Comparison of ENCODE assay signal across 8 cellular contexts in the genomic region with DNA sequence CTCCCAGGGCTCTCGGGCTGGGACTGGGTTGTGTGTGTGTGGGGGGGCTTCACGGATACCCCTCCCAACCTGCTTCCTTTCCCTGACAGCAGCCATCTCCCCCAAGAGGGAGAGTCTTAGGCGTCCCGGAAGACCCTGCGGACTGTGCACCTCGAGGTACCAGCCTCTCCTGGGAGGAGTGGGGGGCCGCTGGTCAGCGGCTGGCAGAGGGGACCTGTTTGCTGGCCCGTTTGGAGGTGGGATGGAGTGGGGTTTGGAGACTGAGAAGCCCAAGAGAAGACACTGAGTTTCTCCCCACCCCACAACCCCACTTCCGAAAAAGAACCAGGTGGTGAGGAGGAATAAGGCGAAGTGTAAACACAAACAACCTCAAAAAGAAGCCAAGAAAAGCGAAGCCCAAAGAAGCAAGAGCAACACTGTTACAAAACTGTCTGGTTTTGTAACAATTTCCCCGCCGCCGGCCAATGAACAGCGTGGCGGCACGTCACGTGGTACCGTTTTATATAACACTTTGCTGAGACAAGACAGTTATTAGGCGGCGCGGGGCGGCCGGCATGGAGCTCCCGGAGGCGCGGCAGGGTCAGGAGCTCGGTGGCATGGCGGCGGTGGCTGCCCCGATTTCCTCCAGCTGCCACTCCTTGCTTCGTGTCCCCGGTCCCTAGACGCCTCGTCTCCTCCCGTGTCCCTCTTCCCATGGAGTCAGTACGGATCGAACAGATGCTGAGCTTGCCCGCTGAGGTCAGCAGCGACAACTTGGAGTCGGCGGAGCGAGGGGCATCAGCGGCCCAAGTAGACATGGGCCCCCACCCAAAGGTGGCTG. TPM values are rescaled to one million over a fixed set of nuclear protein-coding genes. Genes with fewer than 3 reads are reported as not detected.
DNase-seq lines count a peak whose midpoint lies in the region; ATAC-seq and TF ChIP-seq lines count a peak whose summit lies in the region.

A gene (plus strand): TSS at position 531 of the 820 bp plus-strand sequence. CDS start 163 bp downstream, at position 694.

- no peaks in the 10 kb centered on the region for H3K36me3 Mint-ChIP-seq in activated naive CD8-positive, alpha-beta T cell treated with anti-CD3 and anti-CD28 coated beads, Interleukin-2, amount 10 ng/mL, durations not matched to agents 7 days and 5 days

- H3K27me3 ChIP-seq in A673 (replicated peaks; ENCODE audit: insufficient read depth, low read depth, low read length, poor library complexity) (peaks cover 76% of the 10 kb centered on the region), parathyroid adenoma (ENCODE audit: control insufficient read depth, insufficient read depth, low read length) (no peaks in the 10 kb centered on the region), transverse colon (peaks cover 9% of the 10 kb centered on the region)

- peak; percentile 30 for ATAC-seq in activated naive CD8-positive, alpha-beta T cell treated with anti-CD3 and anti-CD28 coated beads, Interleukin-2, amount 10 ng/mL, durations not matched to agents 7 days and 5 days (ENCODE audit: low read depth)
- ATAC-seq in Right ventricle myocardium superior (ENCODE audit: poor library complexity), result peak; percentile 82
- ATAC-seq in GM21825 (IDR thresholded peaks at IDR 0.05; ENCODE audit: unreplicated experiment), result no peak

- H3K4me1 ChIP-seq in A673 (ENCODE audit: insufficient read depth, low read length, poor library complexity, severe bottlenecking) (no peaks in the 10 kb centered on the region), parathyroid adenoma (no peaks in the 10 kb centered on the region), transverse colon (peaks cover 0 to 19% (median 5%) of the 10 kb centered on the region in 4 donors)

- H3K4me3 Mint-ChIP-seq in activated naive CD8-positive, alpha-beta T cell treated with anti-CD3 and anti-CD28 coated beads, Interleukin-2, amount 10 ng/mL, durations not matched to agents 7 days and 5 days, result peak within 1 kb of the TSS; percentile 86

- peak within 1 kb of the TSS; percentile 79 for H2AFZ ChIP-seq in parathyroid adenoma

- no peaks in the 10 kb centered on the region for H3K79me2 ChIP-seq in parathyroid adenoma

- H3K27ac ChIP-seq in A673 (ENCODE audit: low read depth, low read length, poor library complexity, severe bottlenecking) (no peak within 1 kb of the TSS), parathyroid adenoma (no peak within 1 kb of the TSS), transverse colon (peak within 1 kb of the TSS; percentile 86 to 92 (median 88))

- POLR2A ChIA-PET in A673 (lab: Charles Lee; ENCODE audit: low non-redundant PET) (no interaction called here), HEK293T (lab: Yijun Ruan, JAX) (interaction anchor here (1.4 kb wide), 1 partner anchor 9 kb away, joined by 5 read pairs; no protein-coding TSS in a partner anchor)
- POLR2A ChIA-PET in activated naive CD8-positive, alpha-beta T cell treated with anti-CD3 and anti-CD28 coated beads, Interleukin-2, amount 10 ng/mL, durations not matched to agents 7 days and 5 days (lab: Charles Lee), result interaction anchor here (1.2 kb wide), 1 partner anchor 31 kb away, joined by 3 read pairs; no protein-coding TSS in a partner anchor

- H3K36me3 ChIP-seq in A673 (ENCODE audit: insufficient read depth, low read length, poor library complexity, severe bottlenecking) (no peaks in the 10 kb centered on the region), parathyroid adenoma (ENCODE audit: control insufficient read depth, insufficient read depth, low read length) (no peaks in the 10 kb centered on the region), transverse colon (no peaks in the 10 kb centered on the region)

- H3K4me2 ChIP-seq in parathyroid adenoma (ENCODE audit: low read length), result peak within 1 kb of the TSS; percentile 68

- no peak for TF ChIP-seq CTCF in A673 (conservative IDR thresholded peaks at IDR 0.05; ENCODE audit: low read depth, low read length)
- no peak for TF ChIP-seq CTCF in parathyroid adenoma (IDR thresholded peaks at IDR 0.05)
- TF ChIP-seq CTCF in transverse colon (IDR thresholded peaks at IDR 0.05), result no peak

- WGBS in transverse colon (ENCODE audit: low coverage in 1 of 2), 2 donors, result 0 to 60% methylated on average over 2 to 45 of the region's 45 CpGs

- in situ Hi-C loops in SK-MEL-5 (cut with HindIII; ENCODE audit: low pct_unique_long_range_greater_than_20kb, low sequenced_read_pairs), result no loop called here
- in situ Hi-C loops in transverse colon (cut with MboI; ENCODE audit: low pct_ligation_motif_present in 1 of 4, low pct_unique_long_range_greater_than_20kb in 1 of 4, low sequenced_read_pairs in 3 of 4), result no loop called here

- TF ChIP-seq EP300 in transverse colon (IDR thresholded peaks at IDR 0.05; ENCODE audit: low read depth), result no peak

- no peak within 1 kb of the TSS for H3K9ac ChIP-seq in parathyroid adenoma

- intact Hi-C loops in A673 (cut with micrococcal nuclease; ENCODE audit: unreplicated experiment), result no loop called here
- intact Hi-C loops in Right ventricle myocardium superior (cut with DNase I), result no loop called here
- intact Hi-C loops in transverse colon (cut with DNase I; ENCODE audit: low total_unique reads), result loop anchor here (10.0 kb wide), 1 partner anchor 129 kb away; no protein-coding TSS in a partner anchor

- peaks cover 25% of the 10 kb centered on the region for H3K27me3 Mint-ChIP-seq in activated naive CD8-positive, alpha-beta T cell treated with anti-CD3 and anti-CD28 coated beads, Interleukin-2, amount 10 ng/mL, durations not matched to agents 7 days and 5 days

- no peaks in the 10 kb centered on the region for H3K9me3 Mint-ChIP-seq in activated naive CD8-positive, alpha-beta T cell treated with anti-CD3 and anti-CD28 coated beads, Interleukin-2, amount 10 ng/mL, durations not matched to agents 7 days and 5 days

- peak within 1 kb of the TSS; percentile 84 for H3K27ac Mint-ChIP-seq in activated naive CD8-positive, alpha-beta T cell treated with anti-CD3 and anti-CD28 coated beads, Interleukin-2, amount 10 ng/mL, durations not matched to agents 7 days and 5 days

- H3K9me3 ChIP-seq in A673 (ENCODE audit: low read depth, low read length, poor library complexity, severe bottlenecking) (no peaks in the 10 kb centered on the region), parathyroid adenoma (ENCODE audit: control insufficient read depth, low read length) (no peaks in the 10 kb centered on the region), transverse colon (no peaks in the 10 kb centered on the region)

- CTCF ChIA-PET in A673 (lab: Charles Lee) (interaction anchor here (1.0 kb wide), 1 partner anchor 31 kb away, joined by 3 read pairs; no protein-coding TSS in a partner anchor), HEK293T (lab: Yijun Ruan, JAX) (no interaction called here)

- TF ChIP-seq POLR2A in transverse colon (IDR thresholded peaks at IDR 0.05), result peak; percentile 83

- DNase-seq in A673 (ENCODE audit: low spot score) (peak; percentile 40), HEK293T (ENCODE audit: extremely low spot score) (no peak), SK-MEL-5 (ENCODE audit: low read depth, low spot score) (peak; percentile 25), Right ventricle myocardium superior (peak; percentile 86), transverse colon (peak; percentile 79)
- DNase-seq in activated naive CD8-positive, alpha-beta T cell treated with anti-CD3 and anti-CD28 coated beads, Interleukin-2, amount 10 ng/mL, durations not matched to agents 7 days and 5 days, result peak; percentile 23

- no TSS peak for BruUV-seq in A673 (replicated peaks; lab: Mats Ljungman, UMichigan)

- H3K4me1 Mint-ChIP-seq in activated naive CD8-positive, alpha-beta T cell treated with anti-CD3 and anti-CD28 coated beads, Interleukin-2, amount 10 ng/mL, durations not matched to agents 7 days and 5 days, result peaks cover 6% of the 10 kb centered on the region

- peak within 1 kb of the TSS; percentile 23 for H3K4me3 ChIP-seq in A673 (ENCODE audit: low read depth, low read length, poor library complexity, severe bottlenecking)
- peak within 1 kb of the TSS; percentile 53 for H3K4me3 ChIP-seq in parathyroid adenoma (ENCODE audit: low read depth, low read length)
- peak within 1 kb of the TSS; percentile 38 to 66 (median 46) for H3K4me3 ChIP-seq in transverse colon

TF ChIP-seq in HEK293T, 16 proteins besides CTCF, POLR2A, EP300 and RAD21:
- TF ChIP-seq ZNF384 (IDR thresholded peaks at IDR 0.05) (no peak), L3MBTL2 (conservative IDR thresholded peaks at IDR 0.05) (peak; percentile 85)
TF ChIP-seq in HEK293T: peak in this region for 1.

RNA-seq across cellular contexts. Expression of the gene that starts here (rescaled TPM):
- total RNA-seq in A673 (2021) (0.11 TPM in 1 of 2 replicates, not detected in the other), Right ventricle myocardium superior (2.9 TPM), transverse colon (10 to 100 TPM in 3 of 4 donors, 1 to 10 TPM in 1; 2.8 to 27.3 (median 17.3) TPM)
- total RNA-seq in SK-MEL-5 (2014; rRNA removed; shearing (Covaris generic)), result 2.4 and 2.8 TPM in 2 replicates
- polyA plus RNA-seq in SK-MEL-5 (2015; cell fraction: cytosol; rRNA removed), result 0.83 and 1.5 TPM in 2 replicates
- polyA plus RNA-seq in SK-MEL-5 (2015; cell fraction: nucleus; rRNA removed), result 0.62 and 1.3 TPM in 2 replicates
- total RNA-seq in activated naive CD8-positive, alpha-beta T cell treated with anti-CD3 and anti-CD28 coated beads, Interleukin-2, amount 10 ng/mL, durations not matched to agents 7 days and 5 days, result 1 to 10 TPM; 1.6 TPM

Comparison
In these comparisons a context has a peak if more than half of its experiments do, and no peak if none do; other contexts are left out.
1. Peak in DNase-seq and H3K4me3 ChIP-seq in A673; RNA of the gene not detected or under 1 TPM.
2. H3K27ac ChIP-seq: peak in transverse colon (4 of 4); none in A673 (single experiment) and parathyroid adenoma (single experiment).
3. Peak in every context shown above with its lines, with median percentiles within 50 percentile points of each other: H3K4me3 ChIP-seq.